ENCODE assay signal across 21 cellular contexts in genomic region chr11:70352074-70352473, GRCh38.
"Had no signal": no experiment of that assay in that cellular context is flagged by ENCODE, and none has a peak within 500 bp of the region (broad histone marks: within the 10 kb centered on the region; RNA-seq: fewer than 3 reads in every experiment).

No MANE protein-coding gene starts in this region.

- H3K4me3 ChIP-seq: adrenal gland, coronary artery, lower lobe of right lung, mucosa of descending colon, neural progenitor cell, sigmoid colon, thyroid gland had no signal

- ATAC-seq: mucosa of descending colon, T-helper 17 cell had no signal

- H3K27ac Mint-ChIP-seq: activated naive CD8-positive, alpha-beta T cell; activated T-cell treated with anti-CD3 and anti-CD28 coated beads, Interleukin-2, amount 50 U/mL, for 24 hours; activated T-helper 2 cell treated with anti-CD3 and anti-CD28 coated beads, Interferon-gamma antibody, Interleukin-2, Interleukin-4, amounts not matched to agents 10 μg/mL and 5 μg/mL and 100 μg/mL, durations not matched to agents 14 hours and 24 hours and 36 hours; neural progenitor cell; T-helper 17 cell had no signal

- H3K27me3 Mint-ChIP-seq: activated naive CD8-positive, alpha-beta T cell; activated T-cell treated with anti-CD3 and anti-CD28 coated beads, Interleukin-2, amount 50 U/mL, for 24 hours; naive B cell; T-helper 17 cell had no signal

- H3K9me3 Mint-ChIP-seq: activated T-cell treated with anti-CD3 and anti-CD28 coated beads, Interleukin-2, amount 50 U/mL, for 24 hours; activated T-helper 2 cell treated with anti-CD3 and anti-CD28 coated beads, Interferon-gamma antibody, Interleukin-2, Interleukin-4, amounts not matched to agents 10 μg/mL and 5 μg/mL and 100 μg/mL, durations not matched to agents 14 hours and 24 hours and 36 hours; naive B cell; neural progenitor cell had no signal

- H3K4me1 ChIP-seq: lower lobe of right lung, neural progenitor cell, sigmoid colon, thyroid gland had no signal

- H3K9me3 ChIP-seq: adrenal gland, lower lobe of right lung, mucosa of descending colon, sigmoid colon, thyroid gland had no signal

- H3K4me3 Mint-ChIP-seq: activated naive CD8-positive, alpha-beta T cell; activated T-cell treated with anti-CD3 and anti-CD28 coated beads, Interleukin-2, amount 50 U/mL, for 24 hours; naive B cell; neural progenitor cell; T-helper 17 cell had no signal

- H3K27ac ChIP-seq: lower lobe of right lung, neural progenitor cell, sigmoid colon, thyroid gland had no signal

- H3K27me3 ChIP-seq: adrenal gland, neural progenitor cell, sigmoid colon, thyroid gland had no signal

- DNase-seq: activated naive CD4-positive, alpha-beta T cell; activated T-cell treated with anti-CD3 and anti-CD28 coated beads, Interleukin-2, amount 50 U/mL, for 24 hours; cerebellar nuclear complex; kidney; lower lobe of right lung; mesendoderm; mucosa of descending colon; naive B cell; retina; sigmoid colon; stimulated activated CD4-positive, alpha-beta T cell treated with anti-CD3 and anti-CD28 coated beads, Interleukin-2, amount 100 ng/mL, for 48 hours; stimulated activated CD8-positive, alpha-beta memory T cell treated with anti-CD3 and anti-CD28 coated beads, Interleukin-4, amount 100 ng/mL, for 48 hours; stimulated activated naive CD4-positive, alpha-beta T cell; SW 1271; T-helper 17 cell; thyroid gland had no signal

- H3K4me1 Mint-ChIP-seq: naive B cell, neural progenitor cell, T-helper 17 cell had no signal
